Comparison of ENCODE assay signal across 1 cellular context in genomic region chr15:68646156-68646555, GRCh38.
TF ChIP-seq lines count a peak whose summit lies in the region.

No MANE protein-coding gene starts in this region.

TF ChIP-seq in IMR-90, 13 proteins besides CTCF, POLR2A, EP300 and RAD21 (continued from another document):
- no peak for TF ChIP-seq ELK1 (IDR thresholded peaks at IDR 0.05; ENCODE audit: borderline replicate concordance, low read depth, low read length)
- TF ChIP-seq MAFK (IDR thresholded peaks at IDR 0.05; ENCODE audit: low read depth, low read length): no peak
- no peak for TF ChIP-seq CHD1 (IDR thresholded peaks at IDR 0.05; ENCODE audit: low read depth, low read length)
- TF ChIP-seq USF2 (IDR thresholded peaks at IDR 0.05; ENCODE audit: low read depth, low read length): no peak
- TF ChIP-seq SMC3 (IDR thresholded peaks at IDR 0.05; ENCODE audit: low read depth, low read length): no peak
- no peak for TF ChIP-seq MAZ (IDR thresholded peaks at IDR 0.05; ENCODE audit: borderline replicate concordance, low read depth, low read length)
- TF ChIP-seq MXI1 (IDR thresholded peaks at IDR 0.05; ENCODE audit: borderline replicate concordance, low read depth, low read length): no peak
- TF ChIP-seq RCOR1 (IDR thresholded peaks at IDR 0.05; ENCODE audit: insufficient replicate concordance, low read length): no peak
- no peak for TF ChIP-seq BHLHE40 (IDR thresholded peaks at IDR 0.05; ENCODE audit: low read depth, low read length)
- no peak for TF ChIP-seq CEBPB (IDR thresholded peaks at IDR 0.05; ENCODE audit: low read depth, low read length)
